In genomic region chr14:91352696-91353692, GRCh38 we compare ENCODE assay signal across 1 cellular context.
TF ChIP-seq lines count a peak whose summit lies in the region.

No MANE protein-coding gene starts in this region.

TF ChIP-seq in GM23338, 12 proteins besides CTCF, POLR2A, EP300 and RAD21 (continued from another document):
- TF ChIP-seq, protein P1, sequence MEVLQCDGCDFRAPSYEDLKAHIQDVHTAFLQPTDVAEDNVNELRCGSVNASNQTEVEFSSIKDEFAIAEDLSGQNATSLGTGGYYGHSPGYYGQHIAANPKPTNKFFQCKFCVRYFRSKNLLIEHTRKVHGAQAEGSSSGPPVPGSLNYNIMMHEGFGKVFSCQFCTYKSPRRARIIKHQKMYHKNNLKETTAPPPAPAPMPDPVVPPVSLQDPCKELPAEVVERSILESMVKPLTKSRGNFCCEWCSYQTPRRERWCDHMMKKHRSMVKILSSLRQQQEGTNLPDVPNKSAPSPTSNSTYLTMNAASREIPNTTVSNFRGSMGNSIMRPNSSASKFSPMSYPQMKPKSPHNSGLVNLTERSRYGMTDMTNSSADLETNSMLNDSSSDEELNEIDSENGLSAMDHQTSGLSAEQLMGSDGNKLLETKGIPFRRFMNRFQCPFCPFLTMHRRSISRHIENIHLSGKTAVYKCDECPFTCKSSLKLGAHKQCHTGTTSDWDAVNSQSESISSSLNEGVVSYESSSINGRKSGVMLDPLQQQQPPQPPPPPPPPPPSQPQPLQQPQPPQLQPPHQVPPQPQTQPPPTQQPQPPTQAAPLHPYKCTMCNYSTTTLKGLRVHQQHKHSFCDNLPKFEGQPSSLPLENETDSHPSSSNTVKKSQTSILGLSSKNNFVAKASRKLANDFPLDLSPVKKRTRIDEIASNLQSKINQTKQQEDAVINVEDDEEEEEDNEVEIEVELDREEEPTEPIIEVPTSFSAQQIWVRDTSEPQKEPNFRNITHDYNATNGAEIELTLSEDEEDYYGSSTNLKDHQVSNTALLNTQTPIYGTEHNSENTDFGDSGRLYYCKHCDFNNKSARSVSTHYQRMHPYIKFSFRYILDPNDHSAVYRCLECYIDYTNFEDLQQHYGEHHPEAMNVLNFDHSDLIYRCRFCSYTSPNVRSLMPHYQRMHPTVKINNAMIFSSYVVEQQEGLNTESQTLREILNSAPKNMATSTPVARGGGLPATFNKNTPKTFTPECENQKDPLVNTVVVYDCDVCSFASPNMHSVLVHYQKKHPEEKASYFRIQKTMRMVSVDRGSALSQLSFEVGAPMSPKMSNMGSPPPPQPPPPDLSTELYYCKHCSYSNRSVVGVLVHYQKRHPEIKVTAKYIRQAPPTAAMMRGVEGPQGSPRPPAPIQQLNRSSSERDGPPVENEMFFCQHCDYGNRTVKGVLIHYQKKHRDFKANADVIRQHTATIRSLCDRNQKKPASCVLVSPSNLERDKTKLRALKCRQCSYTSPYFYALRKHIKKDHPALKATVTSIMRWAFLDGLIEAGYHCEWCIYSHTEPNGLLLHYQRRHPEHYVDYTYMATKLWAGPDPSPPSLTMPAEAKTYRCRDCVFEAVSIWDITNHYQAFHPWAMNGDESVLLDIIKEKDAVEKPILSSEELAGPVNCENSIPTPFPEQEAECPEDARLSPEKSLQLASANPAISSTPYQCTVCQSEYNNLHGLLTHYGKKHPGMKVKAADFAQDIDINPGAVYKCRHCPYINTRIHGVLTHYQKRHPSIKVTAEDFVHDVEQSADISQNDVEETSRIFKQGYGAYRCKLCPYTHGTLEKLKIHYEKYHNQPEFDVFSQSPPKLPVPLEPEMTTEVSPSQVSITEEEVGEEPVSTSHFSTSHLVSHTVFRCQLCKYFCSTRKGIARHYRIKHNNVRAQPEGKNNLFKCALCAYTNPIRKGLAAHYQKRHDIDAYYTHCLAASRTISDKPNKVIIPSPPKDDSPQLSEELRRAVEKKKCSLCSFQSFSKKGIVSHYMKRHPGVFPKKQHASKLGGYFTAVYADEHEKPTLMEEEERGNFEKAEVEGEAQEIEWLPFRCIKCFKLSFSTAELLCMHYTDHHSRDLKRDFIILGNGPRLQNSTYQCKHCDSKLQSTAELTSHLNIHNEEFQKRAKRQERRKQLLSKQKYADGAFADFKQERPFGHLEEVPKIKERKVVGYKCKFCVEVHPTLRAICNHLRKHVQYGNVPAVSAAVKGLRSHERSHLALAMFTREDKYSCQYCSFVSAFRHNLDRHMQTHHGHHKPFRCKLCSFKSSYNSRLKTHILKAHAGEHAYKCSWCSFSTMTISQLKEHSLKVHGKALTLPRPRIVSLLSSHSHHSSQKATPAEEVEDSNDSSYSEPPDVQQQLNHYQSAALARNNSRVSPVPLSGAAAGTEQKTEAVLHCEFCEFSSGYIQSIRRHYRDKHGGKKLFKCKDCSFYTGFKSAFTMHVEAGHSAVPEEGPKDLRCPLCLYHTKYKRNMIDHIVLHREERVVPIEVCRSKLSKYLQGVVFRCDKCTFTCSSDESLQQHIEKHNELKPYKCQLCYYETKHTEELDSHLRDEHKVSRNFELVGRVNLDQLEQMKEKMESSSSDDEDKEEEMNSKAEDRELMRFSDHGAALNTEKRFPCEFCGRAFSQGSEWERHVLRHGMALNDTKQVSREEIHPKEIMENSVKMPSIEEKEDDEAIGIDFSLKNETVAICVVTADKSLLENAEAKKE (CRISPR knock-in tag; IDR thresholded peaks at IDR 0.05), result no peak
